In genomic region chr5:134006119-134006514, GRCh38 we compare ENCODE assay signal across 10 cellular contexts. TPM values are rescaled to one million over a fixed set of nuclear protein-coding genes. Genes with fewer than 3 reads are reported as not detected.
A peak's percentile ranks its signal among the peaks of the same experiment; 100 is the strongest.
DNase-seq lines count a peak whose midpoint lies in the region; ATAC-seq and TF ChIP-seq lines count a peak whose summit lies in the region.
"Had no signal": no experiment of that assay in that cellular context is flagged by ENCODE, and none has a peak within 500 bp of the region (broad histone marks: within the 10 kb centered on the region; RNA-seq: fewer than 3 reads in every experiment).

No MANE protein-coding gene starts in this region.

- no peak for TF ChIP-seq EP300 in upper lobe of left lung (IDR thresholded peaks at IDR 0.05)

- H3K9me3 ChIP-seq in breast epithelium (no peaks in the 10 kb centered on the region), mucosa of stomach (ENCODE audit: control insufficient read depth, low read length) (no peaks in the 10 kb centered on the region), upper lobe of left lung (no peaks in the 10 kb centered on the region)
- H3K9me3 ChIP-seq: neutrophil had no signal

- H3K9ac ChIP-seq in mucosa of stomach (ENCODE audit: low read length) = peak overlapping the region; percentile 93

- intact Hi-C loops in activated naive CD4-positive, alpha-beta T cell treated with anti-CD3 and anti-CD28 coated beads for 36 hours (cut with micrococcal nuclease) = loop anchor here (10.0 kb wide), 1 partner anchor 729 kb away; the partner anchor contains the start of gene CAMLG
- intact Hi-C loops in breast epithelium (cut with DNase I; ENCODE audit: low total_unique reads) = no loop called here

- ATAC-seq in upper lobe of left lung (ENCODE audit: low FRiP score in 2 of 2) (no peak), HG03460 (IDR thresholded peaks at IDR 0.05; ENCODE audit: unreplicated experiment) (no peak)

- H3K27me3 ChIP-seq in breast epithelium (no peaks in the 10 kb centered on the region), mucosa of stomach (ENCODE audit: control insufficient read depth, insufficient read depth, low read length) (no peaks in the 10 kb centered on the region), upper lobe of left lung (no peaks in the 10 kb centered on the region)

- H3K27me3 Mint-ChIP-seq in activated naive CD4-positive, alpha-beta T cell treated with anti-CD3 and anti-CD28 coated beads for 36 hours (ENCODE audit: low read depth) = no peaks in the 10 kb centered on the region

- H3K9me3 Mint-ChIP-seq in activated naive CD4-positive, alpha-beta T cell treated with anti-CD3 and anti-CD28 coated beads for 36 hours = no peaks in the 10 kb centered on the region

- 82% methylated on average over 8 to 13 of the region's 13 CpGs for WGBS in upper lobe of left lung, 2 donors

- H3K4me1 Mint-ChIP-seq in activated naive CD4-positive, alpha-beta T cell treated with anti-CD3 and anti-CD28 coated beads for 36 hours (ENCODE audit: low read depth) = peaks cover 30% of the 10 kb centered on the region

- no peak for DNase-seq in activated naive CD4-positive, alpha-beta T cell treated with anti-CD3 and anti-CD28 coated beads for 36 hours
- DNase-seq in activated naive CD4-positive, alpha-beta T cell treated with Interleukin-2 at 50 U/mL for 16 hours = no peak
- DNase-seq in breast epithelium (ENCODE audit: low spot score in 2 of 2) (no peak), upper lobe of left lung (peak in 1 of 2 donors; percentile 52), HCEC 1CT (no peak), hepatic stellate cell (ENCODE audit: low spot score) (no peak)
- DNase-seq: DMS 273 treated with DMSO at 0.1 percent for 48 hours had no signal

- H3K27ac Mint-ChIP-seq in activated naive CD4-positive, alpha-beta T cell treated with anti-CD3 and anti-CD28 coated beads for 36 hours = no peak overlapping the region

- CTCF ChIA-PET in activated naive CD4-positive, alpha-beta T cell treated with anti-CD3 and anti-CD28 coated beads for 36 hours (lab: Charles Lee) = interaction anchor here (0.5 to 1.6 kb wide), 2 partner anchors 20 to 45 kb away, joined by 4 to 5 read pairs; no protein-coding TSS in a partner anchor

- H3K4me3 Mint-ChIP-seq in activated naive CD4-positive, alpha-beta T cell treated with anti-CD3 and anti-CD28 coated beads for 36 hours = peak overlapping the region; percentile 87

- no peak for TF ChIP-seq CTCF in breast epithelium (IDR thresholded peaks at IDR 0.05)
- TF ChIP-seq CTCF in upper lobe of left lung (IDR thresholded peaks at IDR 0.05) = no peak

- TF ChIP-seq POLR2A in breast epithelium (IDR thresholded peaks at IDR 0.05) (no peak), upper lobe of left lung (IDR thresholded peaks at IDR 0.05) (no peak)

- H3K36me3 Mint-ChIP-seq in activated naive CD4-positive, alpha-beta T cell treated with anti-CD3 and anti-CD28 coated beads for 36 hours (ENCODE audit: low read depth) = peaks cover 23% of the 10 kb centered on the region

- peaks cover 9 to 11% of the 10 kb centered on the region in 2 donors for H3K4me1 ChIP-seq in breast epithelium
- peaks cover 35% of the 10 kb centered on the region for H3K4me1 ChIP-seq in mucosa of stomach (ENCODE audit: control insufficient read depth, insufficient read depth, low read length)
- H3K4me1 ChIP-seq in upper lobe of left lung = peaks cover 28 to 32% (median 30%) of the 10 kb centered on the region in 4 donors

- peak overlapping the region; percentile 79 to 89 (median 85) for H3K4me3 ChIP-seq in breast epithelium
- peak overlapping the region; percentile 97 for H3K4me3 ChIP-seq in mucosa of stomach (ENCODE audit: low read length)
- peak overlapping the region in 2 of 4 donors; percentile 94 to 96 for H3K4me3 ChIP-seq in upper lobe of left lung

- H3K36me3 ChIP-seq in breast epithelium (no peaks in the 10 kb centered on the region), mucosa of stomach (ENCODE audit: control insufficient read depth, insufficient read depth, low read length) (no peaks in the 10 kb centered on the region), upper lobe of left lung (peaks cover 0 to 5% (median under 1%) of the 10 kb centered on the region in 4 donors)
- H3K36me3 ChIP-seq: neutrophil had no signal

- H3K27ac ChIP-seq in breast epithelium (peak overlapping the region; percentile 95 to 98), upper lobe of left lung (peak overlapping the region; percentile 97 to 100 (median 98))
- H3K27ac ChIP-seq: neutrophil had no signal

RNA-seq across cellular contexts. Expression of gene VDAC1, which starts 1.3 kb away (rescaled TPM):
- 100 to 1,000 TPM; 485 to 513 TPM for total RNA-seq in activated naive CD4-positive, alpha-beta T cell treated with anti-CD3 and anti-CD28 coated beads for 36 hours
- 100 to 1,000 TPM; 113 to 141 (median 118) TPM for total RNA-seq in breast epithelium
- 100 to 1,000 TPM in 3 of 6 donors, 10 to 100 TPM in 3; 66.0 to 121 (median 98.5) TPM for total RNA-seq in upper lobe of left lung

RNA-seq across cellular contexts. Expression of gene C5orf15, which starts 37.7 kb away (rescaled TPM):
- 10 to 100 TPM; 18.1 to 18.6 TPM for total RNA-seq in activated naive CD4-positive, alpha-beta T cell treated with anti-CD3 and anti-CD28 coated beads for 36 hours
- total RNA-seq in breast epithelium (10 to 100 TPM; 40.6 to 68.9 (median 41.0) TPM), upper lobe of left lung (10 to 100 TPM; 15.1 to 65.5 (median 39.7) TPM)
